14 cellular contexts compared by ENCODE assay signal in the genomic region with DNA sequence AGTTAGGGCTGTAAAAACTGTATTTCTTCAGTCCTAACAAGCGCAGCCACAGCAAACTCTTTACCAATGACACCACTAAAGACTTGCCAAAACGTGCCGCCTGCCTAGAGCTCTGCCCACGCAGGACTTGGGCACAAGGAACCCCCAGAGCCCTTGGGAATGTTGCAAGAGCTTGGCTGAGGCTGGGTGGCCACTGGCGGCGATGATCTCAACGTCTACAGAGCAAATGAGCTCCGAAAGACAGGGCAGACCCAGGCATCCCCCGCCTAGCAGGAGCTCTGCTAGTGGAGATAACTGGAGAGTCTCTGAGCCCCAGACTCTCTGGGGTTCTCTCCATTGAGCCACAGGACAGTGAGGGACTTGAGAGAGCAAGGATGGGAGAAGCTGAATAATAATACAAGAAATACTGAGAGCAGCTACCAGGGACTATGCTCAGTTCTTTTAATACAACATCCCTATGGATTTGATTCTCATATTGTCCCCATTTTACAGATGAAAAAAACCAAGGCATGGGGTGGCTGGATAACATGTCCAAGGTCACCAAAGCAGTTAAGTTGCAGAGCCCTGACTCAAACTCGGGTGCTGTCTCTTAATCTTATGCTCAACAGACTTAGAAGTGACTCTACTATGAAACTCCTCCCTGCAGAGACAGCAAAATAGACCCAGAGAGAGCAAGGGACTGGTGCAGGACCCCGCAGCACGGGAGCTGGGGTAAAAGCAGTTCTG. TPM values are rescaled to one million over a fixed set of nuclear protein-coding genes. Genes with fewer than 3 reads are reported as not detected.
DNase-seq lines count a peak whose midpoint lies in the region; ATAC-seq and TF ChIP-seq lines count a peak whose summit lies in the region.
"Had no signal": no experiment of that assay in that cellular context is flagged by ENCODE, and none has a peak within 500 bp of the region (broad histone marks: within the 10 kb centered on the region; RNA-seq: fewer than 3 reads in every experiment).

No MANE protein-coding gene starts in this region.

- H3K4me1 ChIP-seq in SJSA1 (replicated peaks) (peaks cover 53% of the 10 kb centered on the region), esophagus (ENCODE audit: control insufficient read depth in 2 of 2, insufficient read depth in 2 of 2, low read length in 1 of 2) (peaks cover 6 to 42% of the 10 kb centered on the region in 2 donors), prostate gland (replicated peaks) (peaks cover 24% of the 10 kb centered on the region)

- H3K27me3 ChIP-seq in SJSA1 (replicated peaks) = no peaks in the 10 kb centered on the region
- no peaks in the 10 kb centered on the region for H3K27me3 ChIP-seq in esophagus (ENCODE audit: control insufficient read depth in 1 of 2, insufficient read depth in 2 of 2, low read length in 2 of 2)
- H3K27me3 ChIP-seq in prostate gland (replicated peaks; ENCODE audit: insufficient read depth) = no peaks in the 10 kb centered on the region
- H3K27me3 ChIP-seq: suprapubic skin had no signal

- peak; percentile 74 for DNase-seq in EH (ENCODE audit: low read depth)
- DNase-seq in SJSA1 (ENCODE audit: low read depth in 1 of 2, low spot score in 2 of 2) = peak in 1 of 2 experiments; percentile 63
- DNase-seq in prostate gland (ENCODE audit: low spot score) = peak; percentile 74
- DNase-seq in RPMI8226 = no peak
- no peak for DNase-seq in immature natural killer cell
- no peak for DNase-seq in middle frontal gyrus (ENCODE audit: extremely low spot score, low spot score)
- DNase-seq: activated CD4-positive, alpha-beta T cell treated with anti-CD3 and anti-CD28 coated beads, Interleukin-2, amount 50 U/mL, for 48 hours; activated naive CD8-positive, alpha-beta T cell treated with anti-CD3 and anti-CD28 coated beads, Interleukin-2, amount 50 U/mL, for 24 hours; NCI-H82; stimulated activated CD4-positive, alpha-beta T cell treated with anti-CD3 and anti-CD28 coated beads, Interleukin-4, amount 100 ng/mL, for 1 hour had no signal

- intact Hi-C loops in prostate gland (cut with DNase I) = no loop called here

- TF ChIP-seq POLR2A in prostate gland (IDR thresholded peaks at IDR 0.05) = no peak

- peaks cover 2 to 4% (median 3%) of the 10 kb centered on the region in 3 donors for H3K27me3 Mint-ChIP-seq in immature natural killer cell (ENCODE audit: low read depth in 3 of 3)

- no peak overlapping the region for H3K27ac Mint-ChIP-seq in immature natural killer cell
- H3K27ac Mint-ChIP-seq: activated naive CD8-positive, alpha-beta T cell treated with anti-CD3 and anti-CD28 coated beads, Interleukin-2, amount 50 U/mL, for 24 hours had no signal

- peaks cover 8% of the 10 kb centered on the region for H3K36me3 ChIP-seq in SJSA1
- no peaks in the 10 kb centered on the region for H3K36me3 ChIP-seq in esophagus (ENCODE audit: control insufficient read depth in 2 of 2, insufficient read depth in 2 of 2, low read length in 1 of 2)
- H3K36me3 ChIP-seq in prostate gland = no peaks in the 10 kb centered on the region
- H3K36me3 ChIP-seq: neutrophil, suprapubic skin had no signal

- no peaks in the 10 kb centered on the region for H3K9me3 Mint-ChIP-seq in immature natural killer cell
- H3K9me3 Mint-ChIP-seq: activated naive CD8-positive, alpha-beta T cell treated with anti-CD3 and anti-CD28 coated beads, Interleukin-2, amount 50 U/mL, for 24 hours had no signal

- 50 to 60% methylated on average over 12 of the region's 12 CpGs for WGBS in esophagus, 2 donors
- 53% methylated on average over 12 of the region's 12 CpGs for WGBS in prostate gland

- ATAC-seq in GM19023 (IDR thresholded peaks at IDR 0.05; ENCODE audit: unreplicated experiment) = no peak
- ATAC-seq: activated naive CD8-positive, alpha-beta T cell treated with anti-CD3 and anti-CD28 coated beads, Interleukin-2, amount 50 U/mL, for 24 hours had no signal

- no peaks in the 10 kb centered on the region for H3K36me3 Mint-ChIP-seq in immature natural killer cell

- no peak overlapping the region for H3K4me3 Mint-ChIP-seq in immature natural killer cell
- H3K4me3 Mint-ChIP-seq: activated naive CD8-positive, alpha-beta T cell treated with anti-CD3 and anti-CD28 coated beads, Interleukin-2, amount 50 U/mL, for 24 hours had no signal

- H3K27ac ChIP-seq in SJSA1 (peak overlapping the region; percentile 50), esophagus (ENCODE audit: low read depth in 2 of 2, low read length in 1 of 2) (peak overlapping the region; percentile 2 to 78), prostate gland (no peak overlapping the region)
- H3K27ac ChIP-seq: neutrophil, suprapubic skin had no signal

- H3K4me3 ChIP-seq in SJSA1 = no peak overlapping the region
- no peak overlapping the region for H3K4me3 ChIP-seq in esophagus (ENCODE audit: low read depth in 1 of 2, low read length in 2 of 2)
- no peak overlapping the region for H3K4me3 ChIP-seq in prostate gland
- H3K4me3 ChIP-seq: suprapubic skin had no signal

- peaks cover 0 to 5% of the 10 kb centered on the region in 2 donors for H3K4me1 Mint-ChIP-seq in immature natural killer cell

- TF ChIP-seq CTCF in prostate gland (IDR thresholded peaks at IDR 0.05) = no peak

- H3K9me3 ChIP-seq in SJSA1 (replicated peaks) = no peaks in the 10 kb centered on the region
- no peaks in the 10 kb centered on the region for H3K9me3 ChIP-seq in esophagus (ENCODE audit: control insufficient read depth in 2 of 2, insufficient read depth in 1 of 2, low read depth in 1 of 2, low read length in 1 of 2)
- H3K9me3 ChIP-seq in prostate gland = no peaks in the 10 kb centered on the region
- H3K9me3 ChIP-seq: neutrophil, suprapubic skin had no signal

RNA-seq across cellular contexts. Expression of a gene that starts 32.5 kb away (rescaled TPM):
- total RNA-seq in SJSA1 (2014; rRNA removed; shearing (Covaris generic)) = 12.1 and 19.3 TPM in 2 replicates
- 10 to 100 TPM; 14.7 to 15.7 TPM for polyA plus RNA-seq in esophagus
- total RNA-seq in prostate gland = 10 to 100 TPM; 53.2 to 54.8 TPM
- under 1 TPM; 0.39 to 0.70 (median 0.57) TPM for polyA plus RNA-seq in immature natural killer cell

Comparison
In these comparisons a context has a peak if more than half of its experiments do, and no peak if none do; other contexts are left out.
1. DNase-seq: peak in EH (single experiment) and prostate gland (single experiment); none in RPMI8226 (single experiment), immature natural killer cell (0 of 3) and middle frontal gyrus (single experiment).
2. H3K27ac ChIP-seq: peak in SJSA1 (single experiment) and esophagus (2 of 2); none in prostate gland (0 of 2).